10 cellular contexts compared by ENCODE assay signal in genomic region chr11:61545341-61545740, GRCh38. TPM values are rescaled to one million over a fixed set of nuclear protein-coding genes. Genes with fewer than 3 reads are reported as not detected.
A peak's percentile ranks its signal among the peaks of the same experiment; 100 is the strongest.
DNase-seq lines count a peak whose midpoint lies in the region; ATAC-seq and TF ChIP-seq lines count a peak whose summit lies in the region.
"Had no signal": no experiment of that assay in that cellular context is flagged by ENCODE, and none has a peak within 500 bp of the region (broad histone marks: within the 10 kb centered on the region; RNA-seq: fewer than 3 reads in every experiment).

No MANE protein-coding gene starts in this region.

- no peak overlapping the region for H3K27ac Mint-ChIP-seq in activated naive CD4-positive, alpha-beta T cell treated with anti-CD3 and anti-CD28 coated beads, Interleukin-2, amount 50 U/mL, for 72 hours

- H3K4me3 ChIP-seq in AG09309 (ENCODE audit: control insufficient read depth, low read depth, low read length): no peak overlapping the region

- no peak for ATAC-seq in activated naive CD4-positive, alpha-beta T cell treated with anti-CD3 and anti-CD28 coated beads, Interleukin-2, amount 50 U/mL, for 72 hours

- in situ Hi-C loops in GM13977 (cut with MboI; ENCODE audit: low pct_unique_long_range_greater_than_20kb, low sequenced_read_pairs, unreplicated experiment): no loop called here

- H3K36me3 Mint-ChIP-seq in activated naive CD4-positive, alpha-beta T cell treated with anti-CD3 and anti-CD28 coated beads, Interleukin-2, amount 50 U/mL, for 72 hours: no peaks in the 10 kb centered on the region

- no peaks in the 10 kb centered on the region for H3K9me3 Mint-ChIP-seq in activated naive CD4-positive, alpha-beta T cell treated with anti-CD3 and anti-CD28 coated beads, Interleukin-2, amount 50 U/mL, for 72 hours

- peak; percentile 42 for TF ChIP-seq CTCF in AG09309 (IDR thresholded peaks at IDR 0.05; ENCODE audit: control insufficient read depth, insufficient read depth, low read depth, low read length, missing control alignments)
- TF ChIP-seq CTCF in GM13977 (IDR thresholded peaks at IDR 0.05; ENCODE audit: extremely low read depth, insufficient read depth, missing control alignments): peak; percentile 39

- no peak for DNase-seq in AG09309 (ENCODE audit: low read depth)
- peak; percentile 81 for DNase-seq in GM13977 (ENCODE audit: low spot score)
- peak; percentile 48 for DNase-seq in RPMI8226
- DNase-seq in hepatic stellate cell (ENCODE audit: low spot score): peak; percentile 72
- DNase-seq in NOMO-1 (lab: John Stamatoyannopoulos, UW; ENCODE audit: unreplicated experiment in 2 of 2): no peak
- DNase-seq in islet precursor cell: no peak
- DNase-seq in Ammon's horn (ENCODE audit: low spot score): no peak
- no peak for DNase-seq in activated naive CD4-positive, alpha-beta T cell treated with anti-CD3 and anti-CD28 coated beads, Interleukin-2, amount 50 U/mL, for 72 hours (ENCODE audit: low spot score in 2 of 2)
- DNase-seq: DMS79, NCI-H345 had no signal

RNA-seq across cellular contexts. Expression of gene SYT7, which starts 35.5 kb away (rescaled TPM):
- total RNA-seq in activated naive CD4-positive, alpha-beta T cell treated with anti-CD3 and anti-CD28 coated beads, Interleukin-2, amount 50 U/mL, for 72 hours: not detected

RNA-seq across cellular contexts. Expression of gene LRRC10B, which starts 36.8 kb away (rescaled TPM):
- not detected for total RNA-seq in activated naive CD4-positive, alpha-beta T cell treated with anti-CD3 and anti-CD28 coated beads, Interleukin-2, amount 50 U/mL, for 72 hours

Comparison
In these comparisons a context has a peak if more than half of its experiments do, and no peak if none do; other contexts are left out.
1. DNase-seq: peak in GM13977 (single experiment), RPMI8226 (single experiment) and hepatic stellate cell (single experiment); none in AG09309 (single experiment), NOMO-1 (0 of 2), islet precursor cell (single experiment), Ammon's horn (single experiment) and activated naive CD4-positive, alpha-beta T cell treated with anti-CD3 and anti-CD28 coated beads, Interleukin-2, amount 50 U/mL, for 72 hours (0 of 2).